Comparison of ENCODE assay signal across 1 cellular context in genomic region chr10:11185128-11185665, GRCh38.
A peak's percentile ranks its signal among the peaks of the same experiment; 100 is the strongest.
TF ChIP-seq lines count a peak whose summit lies in the region.

No MANE protein-coding gene starts in this region.

TF ChIP-seq in K562, 482 proteins besides CTCF, POLR2A, EP300 and RAD21:
- peak; percentile 76; the same call in 1 of the 2 replicates for TF ChIP-seq CBX5 (IDR thresholded peaks at IDR 0.05; ENCODE audit: borderline replicate concordance, low read depth)
- peak; percentile 99 for TF ChIP-seq ZNF324 (CRISPR knock-in tag; IDR thresholded peaks at IDR 0.05)
- TF ChIP-seq CBX3 (IDR thresholded peaks at IDR 0.05; ENCODE audit: borderline replicate concordance in 1 of 2, low read length in 2 of 2): peak in 1 of 2 experiments; percentile 50; a peak in 1 of 3 replicates
- peak; percentile 6 for TF ChIP-seq RBM25 (IDR thresholded peaks at IDR 0.05; ENCODE audit: low read depth, low read length, severe bottlenecking)
- peak; percentile 75; the same call in 1 of the 2 replicates for TF ChIP-seq CBX1 (IDR thresholded peaks at IDR 0.05; ENCODE audit: low read depth)
- 0 out of 2 replicates have a peak, but pooled peaks have one; percentile 38 for TF ChIP-seq FOXK1 (CRISPR knock-in tag; IDR thresholded peaks at IDR 0.05; ENCODE audit: borderline replicate concordance)
